In the genomic region with DNA sequence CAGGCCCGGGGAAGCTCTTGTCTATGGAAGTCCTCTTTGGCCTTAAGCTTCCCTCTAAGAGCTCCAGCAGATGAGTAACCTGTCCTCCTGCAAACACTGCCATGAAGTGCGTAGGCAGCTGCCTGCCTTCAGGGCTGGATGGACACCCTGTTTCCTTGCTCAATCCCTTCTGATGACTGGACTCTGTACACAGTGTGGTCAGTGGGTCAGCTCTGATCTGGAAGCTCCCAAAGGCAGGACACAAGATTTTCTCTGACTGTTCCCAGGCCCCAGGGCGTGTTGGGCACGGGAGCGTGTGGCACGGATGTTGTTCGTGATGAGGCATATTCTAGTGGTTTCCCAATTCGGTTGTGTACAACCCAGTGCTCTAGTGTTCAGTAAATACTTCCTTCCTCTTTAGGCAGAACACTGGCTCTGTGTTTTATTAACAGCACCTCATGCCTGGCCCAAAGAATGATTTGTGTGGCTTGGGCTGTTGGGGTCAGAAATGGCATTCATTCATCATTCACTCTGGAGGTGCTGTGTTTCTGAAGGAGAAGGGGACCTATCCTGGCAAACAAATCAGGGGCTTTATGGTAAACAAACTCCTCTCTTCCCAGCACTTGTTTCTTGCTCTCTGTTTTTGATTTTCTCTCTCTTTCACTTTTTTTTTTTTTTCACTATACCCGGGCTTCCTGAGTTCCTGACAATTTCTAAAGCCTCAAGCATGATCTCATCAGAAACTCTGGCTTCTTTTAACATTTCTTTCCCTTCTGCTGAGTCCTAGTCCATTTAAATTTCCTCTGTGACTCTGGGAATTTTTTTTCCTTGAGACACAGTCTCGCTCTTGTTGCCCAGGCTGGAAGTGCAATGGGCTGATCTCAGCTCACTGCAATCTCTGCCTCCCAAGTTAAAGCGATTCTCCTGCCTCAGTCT, we compare ENCODE assay signal across 7 cellular contexts. TPM values are rescaled to one million over a fixed set of nuclear protein-coding genes. Genes with fewer than 3 reads are reported as not detected.
DNase-seq lines count a peak whose midpoint lies in the region; ATAC-seq, FAIRE-seq and TF ChIP-seq lines count a peak whose summit lies in the region.

No MANE protein-coding gene starts in this region.

- H3K9me3 ChIP-seq in adipocyte (ENCODE audit: control insufficient read depth, low read length) (no peaks in the 10 kb centered on the region), kidney (ENCODE audit: control insufficient read depth in 1 of 2, low read length in 2 of 2) (no peaks in the 10 kb centered on the region)

- H3K36me3 ChIP-seq in adipocyte (ENCODE audit: control insufficient read depth, insufficient read depth, low read length, severe bottlenecking) = no peaks in the 10 kb centered on the region
- H3K36me3 ChIP-seq in kidney (ENCODE audit: control insufficient read depth in 1 of 2, insufficient read depth in 2 of 2, low read length in 2 of 2) = no peaks in the 10 kb centered on the region

- peak overlapping the region; percentile 50 for H3K4me3 ChIP-seq in adipocyte (ENCODE audit: low read length)
- H3K4me3 ChIP-seq in kidney (ENCODE audit: low read length in 2 of 2) = peak overlapping the region in 1 of 2 donors; percentile 34

- no peak for FAIRE-seq in kidney (lab: Jason Lieb, UNC)

- peak; percentile 22 for TF ChIP-seq POLR2A in GM19193 (IDR thresholded peaks at IDR 0.05; ENCODE audit: extremely low read depth, insufficient read depth, insufficient read length)

- TF ChIP-seq CTCF in kidney (IDR thresholded peaks at IDR 0.05; ENCODE audit: borderline replicate concordance, extremely low read depth, insufficient read depth) = no peak

- peak overlapping the region; percentile 79 for H3K9ac ChIP-seq in adipocyte (ENCODE audit: low read length)
- no peak overlapping the region for H3K9ac ChIP-seq in kidney (ENCODE audit: low read length in 2 of 2)

- peak; percentile 88 for DNase-seq in MV-4-11 (lab: John Stamatoyannopoulos, UW)
- peak; percentile 95 for DNase-seq in adipocyte (ENCODE audit: low read depth)
- DNase-seq in kidney = peak; percentile 91
- DNase-seq in stimulated activated naive CD8-positive, alpha-beta T cell treated with anti-CD3 and anti-CD28 coated beads, Interleukin-15, Interleukin-2, amounts not matched to agents 100 U/mL and 50 U/mL, for 24 hours = peak; percentile 46
- DNase-seq in effector CD4-positive, alpha-beta T cell = no peak
- no peak for DNase-seq in LoVo (ENCODE audit: low spot score)

- H3K4me1 ChIP-seq in adipocyte (ENCODE audit: control insufficient read depth, insufficient read depth, low read length) = peaks cover 36% of the 10 kb centered on the region
- peaks cover 20 to 23% of the 10 kb centered on the region in 2 donors for H3K4me1 ChIP-seq in kidney (ENCODE audit: control insufficient read depth in 1 of 2, insufficient read depth in 1 of 2, low read depth in 1 of 2, low read length in 2 of 2)

- peak; percentile 55 for ATAC-seq in stimulated activated naive CD8-positive, alpha-beta T cell treated with anti-CD3 and anti-CD28 coated beads, Interleukin-15, Interleukin-2, amounts not matched to agents 100 U/mL and 50 U/mL, for 24 hours

- no peaks in the 10 kb centered on the region for H3K27me3 ChIP-seq in adipocyte (replicated peaks; ENCODE audit: control insufficient read depth, insufficient read depth, low read length)

- peak overlapping the region; percentile 54 to 85 for H3K27ac ChIP-seq in kidney (ENCODE audit: low read depth in 2 of 2, low read length in 2 of 2)

- intact Hi-C loops in kidney (cut with DNase I) = no loop called here

RNA-seq across cellular contexts. Expression of gene RNF157, which starts 12.0 kb away (rescaled TPM):
- 4.8 TPM for total RNA-seq in kidney
- polyA plus RNA-seq in kidney (ENCODE audit: insufficient read depth, low read depth, low replicate concordance) = 12.4 TPM

RNA-seq across cellular contexts. Expression of gene UBALD2, which starts 12.9 kb away (rescaled TPM):
- total RNA-seq in kidney = 54.3 TPM
- polyA plus RNA-seq in kidney (ENCODE audit: insufficient read depth, low read depth, low replicate concordance) = 59.1 TPM

RNA-seq across cellular contexts. Expression of gene QRICH2, which starts 55.8 kb away (rescaled TPM):
- total RNA-seq in kidney = 2.0 TPM
- polyA plus RNA-seq in kidney (ENCODE audit: insufficient read depth, low read depth, low replicate concordance) = 2.5 TPM

Comparison
In these comparisons a context has a peak if more than half of its experiments do, and no peak if none do; other contexts are left out.
1. DNase-seq: peak in MV-4-11 (single experiment), adipocyte (single experiment), kidney (single experiment) and stimulated activated naive CD8-positive, alpha-beta T cell treated with anti-CD3 and anti-CD28 coated beads, Interleukin-15, Interleukin-2, amounts not matched to agents 100 U/mL and 50 U/mL, for 24 hours (single experiment); none in effector CD4-positive, alpha-beta T cell (single experiment) and LoVo (single experiment).